ENCODE assay signal across 8 cellular contexts in genomic region chr7:1569833-1570632, GRCh38. TPM values are rescaled to one million over a fixed set of nuclear protein-coding genes. Genes with fewer than 3 reads are reported as not detected.
DNase-seq lines count a peak whose midpoint lies in the region; ATAC-seq and TF ChIP-seq lines count a peak whose summit lies in the region.

Gene PSMG3, minus strand, starts transcription at chr7:1570032. Its CDS starts 693 bp downstream, at chr7:1569339.

- no peak for TF ChIP-seq EP300 in gastroesophageal sphincter (IDR thresholded peaks at IDR 0.05)

- peak in 3 of 4 experiments; percentile 48 to 71 (median 54) for TF ChIP-seq CTCF in gastroesophageal sphincter (IDR thresholded peaks at IDR 0.05)

- H3K9me3 ChIP-seq in HAP-1 = no peaks in the 10 kb centered on the region
- H3K9me3 ChIP-seq in MG63 = no peaks in the 10 kb centered on the region
- H3K9me3 ChIP-seq in gastroesophageal sphincter = no peaks in the 10 kb centered on the region

- peaks cover 22% of the 10 kb centered on the region for H3K36me3 ChIP-seq in HAP-1 (replicated peaks)
- H3K36me3 ChIP-seq in MG63 = peaks cover 27% of the 10 kb centered on the region
- H3K36me3 ChIP-seq in gastroesophageal sphincter = peaks cover 0 to 33% of the 10 kb centered on the region in 2 donors

- ATAC-seq in gastroesophageal sphincter = peak; percentile 96

- peak within 1 kb of the TSS; percentile 50 to 96 (median 92) for H3K27ac ChIP-seq in gastroesophageal sphincter

- DNase-seq in GM03348 (ENCODE audit: low spot score) (peak; percentile 97), HAP-1 (ENCODE audit: low spot score in 2 of 2) (peak; percentile 80 to 91), MG63 (peak; percentile 93), SK-MEL-5 (ENCODE audit: low read depth, low spot score) (peak; percentile 89), nucleus accumbens (lab: John Stamatoyannopoulos, UW) (peak in 54 of 56 donors; percentile 45 to 94 (median 78)), superior temporal gyrus (ENCODE audit: extremely low spot score) (peak; percentile 85)
- peak; percentile 90 for DNase-seq in activated naive CD4-positive, alpha-beta T cell treated with Interleukin-2 at 50 U/mL for 16 hours

- no peaks in the 10 kb centered on the region for H3K27me3 ChIP-seq in HAP-1 (ENCODE audit: low read depth)
- no peaks in the 10 kb centered on the region for H3K27me3 ChIP-seq in MG63
- no peaks in the 10 kb centered on the region for H3K27me3 ChIP-seq in gastroesophageal sphincter

- H3K4me3 ChIP-seq in HAP-1 (peak within 1 kb of the TSS; percentile 95), MG63 (peak within 1 kb of the TSS; percentile 98), gastroesophageal sphincter (peak within 1 kb of the TSS; percentile 46 to 90)

- in situ Hi-C loops in HAP-1 (cut with MboI; ENCODE audit: low sequenced_read_pairs) (no loop called here), SK-MEL-5 (cut with HindIII; ENCODE audit: low pct_unique_long_range_greater_than_20kb, low sequenced_read_pairs) (no loop called here)

- peak; percentile 80 to 81 for TF ChIP-seq POLR2A in gastroesophageal sphincter (IDR thresholded peaks at IDR 0.05)

- 0% methylated on average over 4 to 6 of the region's 95 CpGs for WGBS in gastroesophageal sphincter (ENCODE audit: low coverage in 1 of 2), 2 donors

- H3K4me1 ChIP-seq in HAP-1 (peaks cover 2% of the 10 kb centered on the region), gastroesophageal sphincter (peaks cover 0 to 40% (median 12%) of the 10 kb centered on the region in 3 donors)

RNA-seq across cellular contexts. Expression of gene PSMG3, which starts in this region (rescaled TPM):
- total RNA-seq in MG63 (2014; rRNA removed; shearing (Covaris generic); ENCODE audit: low replicate concordance) = 37.9 and 95.1 TPM in 2 replicates
- 118 and 130 TPM in 2 replicates for total RNA-seq in SK-MEL-5 (2014; rRNA removed; shearing (Covaris generic))
- polyA plus RNA-seq in SK-MEL-5 (2015; cell fraction: cytosol; rRNA removed) = 105 and 123 TPM in 2 replicates
- 446 and 512 TPM in 2 replicates for polyA plus RNA-seq in SK-MEL-5 (2015; cell fraction: nucleus; rRNA removed)
- total RNA-seq in gastroesophageal sphincter = 10 to 100 TPM; 27.7 to 36.6 (median 35.7) TPM

Comparison
In these comparisons a context has a peak if more than half of its experiments do, and no peak if none do; other contexts are left out.
1. Peak in every context shown above with its lines: DNase-seq, ATAC-seq, H3K4me3 ChIP-seq and H3K27ac ChIP-seq.